Comparison of ENCODE assay signal across 9 cellular contexts in genomic region chr17:48609754-48610281, GRCh38. TPM values are rescaled to one million over a fixed set of nuclear protein-coding genes. Genes with fewer than 3 reads are reported as not detected.
A peak's percentile ranks its signal among the peaks of the same experiment; 100 is the strongest.
DNase-seq lines count a peak whose midpoint lies in the region; ATAC-seq and TF ChIP-seq lines count a peak whose summit lies in the region.
"Had no signal": no experiment of that assay in that cellular context is flagged by ENCODE, and none has a peak within 500 bp of the region (broad histone marks: within the 10 kb centered on the region; RNA-seq: fewer than 3 reads in every experiment).

No MANE protein-coding gene starts in this region.

- peaks cover 14% of the 10 kb centered on the region for H3K27me3 ChIP-seq in GM23248 (replicated peaks; ENCODE audit: insufficient read depth)

- no peak for DNase-seq in GM23248
- no peak for DNase-seq in activated naive CD8-positive, alpha-beta T cell treated with anti-CD3 and anti-CD28 coated beads, Interleukin-2, amount 10 ng/mL, durations not matched to agents 7 days and 5 days
- DNase-seq in mesothelial cell of epicardium (ENCODE audit: low spot score in 2 of 2, unreplicated experiment in 2 of 2) = no peak
- DNase-seq in GF-D8 (lab: John Stamatoyannopoulos, UW) = no peak
- DNase-seq in NCI-H2081 (lab: John Stamatoyannopoulos, UW) = no peak
- DNase-seq: central memory CD4-positive, alpha-beta T cell had no signal

- H3K27ac ChIP-seq in 22Rv1 = peak overlapping the region; percentile 96
- no peak overlapping the region for H3K27ac ChIP-seq in GM23248

- H4K20me1 ChIP-seq in GM23248 (ENCODE audit: insufficient read depth) = no peaks in the 10 kb centered on the region

- peak overlapping the region; percentile 84 for H3K9ac ChIP-seq in GM23248

- H2AFZ ChIP-seq in GM23248 = peak overlapping the region; percentile 93

- H3K36me3 Mint-ChIP-seq in activated naive CD8-positive, alpha-beta T cell treated with anti-CD3 and anti-CD28 coated beads, Interleukin-2, amount 10 ng/mL, durations not matched to agents 7 days and 5 days = no peaks in the 10 kb centered on the region
- peaks cover 20% of the 10 kb centered on the region for H3K36me3 Mint-ChIP-seq in mesothelial cell of epicardium

- POLR2A ChIA-PET in activated naive CD8-positive, alpha-beta T cell treated with anti-CD3 and anti-CD28 coated beads, Interleukin-2, amount 10 ng/mL, durations not matched to agents 7 days and 5 days (lab: Charles Lee) = no interaction called here

- peak overlapping the region; percentile 83 for H3K4me2 ChIP-seq in GM23248 (ENCODE audit: unreplicated experiment)

- H3K36me3 ChIP-seq in GM23248 (ENCODE audit: low read depth) = no peaks in the 10 kb centered on the region

- H3K4me1 ChIP-seq in GM23248 (ENCODE audit: insufficient read depth) = no peaks in the 10 kb centered on the region; the same call in 1 of the 2 replicates

- in situ Hi-C loops in GM23248 (cut with MboI) = no loop called here

- no peak for ATAC-seq in activated naive CD8-positive, alpha-beta T cell treated with anti-CD3 and anti-CD28 coated beads, Interleukin-2, amount 10 ng/mL, durations not matched to agents 7 days and 5 days (ENCODE audit: low read depth)
- no peak for ATAC-seq in GM18873 (IDR thresholded peaks at IDR 0.05; ENCODE audit: low FRiP score, unreplicated experiment)
- ATAC-seq in HG03095 (IDR thresholded peaks at IDR 0.05; ENCODE audit: unreplicated experiment) = no peak

- H3K9me3 ChIP-seq in GM23248 (ENCODE audit: low read depth) = no peaks in the 10 kb centered on the region

- H3K79me2 ChIP-seq in GM23248 (ENCODE audit: insufficient read depth) = no peaks in the 10 kb centered on the region

- peak overlapping the region; percentile 77 for H3K4me3 ChIP-seq in GM23248

- H3K9me3 Mint-ChIP-seq in activated naive CD8-positive, alpha-beta T cell treated with anti-CD3 and anti-CD28 coated beads, Interleukin-2, amount 10 ng/mL, durations not matched to agents 7 days and 5 days = no peaks in the 10 kb centered on the region
- H3K9me3 Mint-ChIP-seq in mesothelial cell of epicardium = no peaks in the 10 kb centered on the region

- H3F3A ChIP-seq in GM23248 (ENCODE audit: insufficient read depth) = no peaks in the 10 kb centered on the region

- no peaks in the 10 kb centered on the region for H3K9me2 ChIP-seq in GM23248 (ENCODE audit: insufficient read depth)

- H3K27ac Mint-ChIP-seq in activated naive CD8-positive, alpha-beta T cell treated with anti-CD3 and anti-CD28 coated beads, Interleukin-2, amount 10 ng/mL, durations not matched to agents 7 days and 5 days = no peak overlapping the region
- H3K27ac Mint-ChIP-seq in mesothelial cell of epicardium = peak overlapping the region; percentile 100

- peaks cover 29% of the 10 kb centered on the region for H3K4me1 Mint-ChIP-seq in activated naive CD8-positive, alpha-beta T cell treated with anti-CD3 and anti-CD28 coated beads, Interleukin-2, amount 10 ng/mL, durations not matched to agents 7 days and 5 days
- peaks cover 60% of the 10 kb centered on the region for H3K4me1 Mint-ChIP-seq in mesothelial cell of epicardium

- H3K4me3 Mint-ChIP-seq in activated naive CD8-positive, alpha-beta T cell treated with anti-CD3 and anti-CD28 coated beads, Interleukin-2, amount 10 ng/mL, durations not matched to agents 7 days and 5 days = peak overlapping the region; percentile 86
- peak overlapping the region; percentile 87 for H3K4me3 Mint-ChIP-seq in mesothelial cell of epicardium

- TF ChIP-seq CTCF in 22Rv1 (IDR thresholded peaks at IDR 0.05) (no peak), mesothelial cell of epicardium (IDR thresholded peaks at IDR 0.05; ENCODE audit: unreplicated experiment) (no peak)

- peaks cover 75% of the 10 kb centered on the region for H3K27me3 Mint-ChIP-seq in activated naive CD8-positive, alpha-beta T cell treated with anti-CD3 and anti-CD28 coated beads, Interleukin-2, amount 10 ng/mL, durations not matched to agents 7 days and 5 days
- no peaks in the 10 kb centered on the region for H3K27me3 Mint-ChIP-seq in mesothelial cell of epicardium (ENCODE audit: low read depth)

- WGBS in GM23248 (ENCODE audit: low coverage in 1 of 2, low lambda C conversion rate in 2 of 2, missing lambda C conversion rate in 2 of 2), 2 experiments = 10 to 14% methylated on average over 14 to 15 of the region's 15 CpGs

RNA-seq across cellular contexts. Expression of gene HOXB7, which starts 1.0 kb away (rescaled TPM):
- 7.1 and 11.1 TPM in 2 replicates for total RNA-seq in GM23248 (2014; rRNA removed; shearing (Covaris generic))
- polyA plus RNA-seq in GM23248 (2016; fragmentation: Nextera tagmentation; extraction: Ambion mirVana) = 18.9 and 19.4 TPM in 2 replicates
- 1 to 10 TPM in 1 of 2 experiments, under 1 TPM in 1; 0.80 to 1.0 TPM for total RNA-seq in activated naive CD8-positive, alpha-beta T cell treated with anti-CD3 and anti-CD28 coated beads, Interleukin-2, amount 10 ng/mL, durations not matched to agents 7 days and 5 days
- total RNA-seq in mesothelial cell of epicardium = 18.6 to 20.3 TPM (median 19.5 TPM) in 3 replicates

RNA-seq across cellular contexts. Expression of gene HOXB6, which starts 5.0 kb away (rescaled TPM):
- total RNA-seq in GM23248 (2014; rRNA removed; shearing (Covaris generic)) = 3.8 and 7.5 TPM in 2 replicates
- polyA plus RNA-seq in GM23248 (2016; fragmentation: Nextera tagmentation; extraction: Ambion mirVana) = 6.2 and 6.6 TPM in 2 replicates
- total RNA-seq in activated naive CD8-positive, alpha-beta T cell treated with anti-CD3 and anti-CD28 coated beads, Interleukin-2, amount 10 ng/mL, durations not matched to agents 7 days and 5 days = not detected
- 56.4 to 63.1 TPM (median 59.7 TPM) in 3 replicates for total RNA-seq in mesothelial cell of epicardium

RNA-seq across cellular contexts. Expression of gene HOXB8, which starts 5.3 kb away (rescaled TPM):
- not detected in 2 replicates for total RNA-seq in GM23248 (2014; rRNA removed; shearing (Covaris generic))
- not detected in 2 replicates for polyA plus RNA-seq in GM23248 (2016; fragmentation: Nextera tagmentation; extraction: Ambion mirVana)
- total RNA-seq in activated naive CD8-positive, alpha-beta T cell treated with anti-CD3 and anti-CD28 coated beads, Interleukin-2, amount 10 ng/mL, durations not matched to agents 7 days and 5 days = not detected
- total RNA-seq in mesothelial cell of epicardium = 75.7 to 82.4 TPM (median 78.8 TPM) in 3 replicates

RNA-seq across cellular contexts. Expression of gene HOXB5, which starts 16.2 kb away (rescaled TPM):
- total RNA-seq in GM23248 (2014; rRNA removed; shearing (Covaris generic)) = 0.22 TPM in 1 of 2 replicates, not detected in the other
- 1.3 and 2.0 TPM in 2 replicates for polyA plus RNA-seq in GM23248 (2016; fragmentation: Nextera tagmentation; extraction: Ambion mirVana)
- not detected for total RNA-seq in activated naive CD8-positive, alpha-beta T cell treated with anti-CD3 and anti-CD28 coated beads, Interleukin-2, amount 10 ng/mL, durations not matched to agents 7 days and 5 days
- total RNA-seq in mesothelial cell of epicardium = 28.6 to 32.4 TPM (median 31.1 TPM) in 3 replicates

RNA-seq across cellular contexts. Expression of gene HOXB9, which starts 16.3 kb away (rescaled TPM):
- total RNA-seq in GM23248 (2014; rRNA removed; shearing (Covaris generic)) = not detected in 2 replicates
- not detected in 2 replicates for polyA plus RNA-seq in GM23248 (2016; fragmentation: Nextera tagmentation; extraction: Ambion mirVana)
- total RNA-seq in activated naive CD8-positive, alpha-beta T cell treated with anti-CD3 and anti-CD28 coated beads, Interleukin-2, amount 10 ng/mL, durations not matched to agents 7 days and 5 days = under 1 TPM; 0.11 to 0.23 TPM
- 33.8 to 35.4 TPM (median 34.4 TPM) in 3 replicates for total RNA-seq in mesothelial cell of epicardium

Comparison
In these comparisons a context has a peak if more than half of its experiments do, and no peak if none do; other contexts are left out.
1. RNA of gene HOXB8, which starts 5.3 kb away (total RNA-seq): 75.7 to 82.4 TPM in mesothelial cell of epicardium; not detected in GM23248 and not detected in activated naive CD8-positive, alpha-beta T cell treated with anti-CD3 and anti-CD28 coated beads, Interleukin-2, amount 10 ng/mL, durations not matched to agents 7 days and 5 days; every median in the first group is over 10 times any median in the second.